Comparison of ENCODE assay signal across 21 cellular contexts in genomic region chr20:17887331-17888030, GRCh38.
DNase-seq lines count a peak whose midpoint lies in the region; ATAC-seq, FAIRE-seq and TF ChIP-seq lines count a peak whose summit lies in the region.
"Had no signal": no experiment of that assay in that cellular context is flagged by ENCODE, and none has a peak within 500 bp of the region (broad histone marks: within the 10 kb centered on the region; RNA-seq: fewer than 3 reads in every experiment).

No MANE protein-coding gene starts in this region.

- FAIRE-seq in keratinocyte (lab: Jason Lieb, UNC), result no peak
- FAIRE-seq: GM12892, K562 had no signal

- intact Hi-C loops in spleen (cut with DNase I; ENCODE audit: low total_unique reads), result no loop called here

- H3K4me3 ChIP-seq in HEK293 (ENCODE audit: low read depth, low read length) (no peak overlapping the region), keratinocyte (ENCODE audit: control insufficient read depth in 2 of 3, extremely low read depth in 1 of 3, insufficient read depth in 2 of 3, low read depth in 1 of 3, low read length in 3 of 3) (no peak overlapping the region), spleen (no peak overlapping the region)
- H3K4me3 ChIP-seq: GM23338, K562, Peyer's patch had no signal

- H3K36me3 ChIP-seq in HEK293 (ENCODE audit: control insufficient read depth in 2 of 2, insufficient read depth in 1 of 2, low read length in 2 of 2) (no peaks in the 10 kb centered on the region), keratinocyte (ENCODE audit: control insufficient read depth in 2 of 2, extremely low read depth in 1 of 2, insufficient read depth in 2 of 2, low read length in 2 of 2) (no peaks in the 10 kb centered on the region), spleen (no peaks in the 10 kb centered on the region)
- H3K36me3 ChIP-seq: Peyer's patch had no signal

- POLR2A ChIA-PET in HEK293 (lab: Yijun Ruan, JAX), result no interaction called here
- POLR2A ChIA-PET in WTC11 (lab: Charles Lee), result no interaction called here

- no peak overlapping the region for H3K27ac Mint-ChIP-seq in WTC11
- H3K27ac Mint-ChIP-seq: B cell; CD4-positive, alpha-beta memory T cell; GM23338; HFFc6 had no signal

- H3K9me1 ChIP-seq in keratinocyte (ENCODE audit: control insufficient read depth, extremely low read depth, insufficient read depth, low read length), result no peaks in the 10 kb centered on the region

- TF ChIP-seq CTCF in HEK293 (tag by site-specific recombination; IDR thresholded peaks at IDR 0.05) (no peak), WTC11 (IDR thresholded peaks at IDR 0.05) (no peak), keratinocyte (optimal IDR thresholded peaks at IDR 0.05 in 1 of 3, IDR thresholded peaks at IDR 0.05 in 1 of 3, conservative IDR thresholded peaks at IDR 0.05 in 1 of 3; ENCODE audit: extremely low read depth in 1 of 3, insufficient read depth in 2 of 3, low read length in 3 of 3) (no peak), spleen (IDR thresholded peaks at IDR 0.05 in 8 of 11, conservative IDR thresholded peaks at IDR 0.05 in 3 of 11) (no peak)

- ATAC-seq in WTC11 (no peak), HG03354 (IDR thresholded peaks at IDR 0.05; ENCODE audit: poor library complexity, severe bottlenecking, unreplicated experiment) (no peak), GM18907 (IDR thresholded peaks at IDR 0.05; ENCODE audit: unreplicated experiment) (no peak), HG02981 (IDR thresholded peaks at IDR 0.05; ENCODE audit: unreplicated experiment) (no peak)
- ATAC-seq: GM23338, K562 had no signal

- no peaks in the 10 kb centered on the region for H4K20me1 ChIP-seq in keratinocyte (ENCODE audit: control insufficient read depth, extremely low read depth, insufficient read depth, low read length)

- 78 to 90% (median 79%) methylated on average over 10 of the region's 10 CpGs for WGBS in spleen, 5 donors

- no peak overlapping the region for H3K4me3 Mint-ChIP-seq in WTC11
- H3K4me3 Mint-ChIP-seq: B cell; CD4-positive, alpha-beta memory T cell; GM23338; HFFc6 had no signal

- CTCF ChIA-PET in HEK293 (lab: Yijun Ruan, JAX), result interaction anchor here (1.2 kb wide), 1 partner anchor 10 kb away, joined by 3 read pairs; no protein-coding TSS in a partner anchor
- CTCF ChIA-PET in WTC11 (lab: Charles Lee), result no interaction called here

- peak overlapping the region; percentile 13 for H3K9ac ChIP-seq in keratinocyte (ENCODE audit: control insufficient read depth, extremely low read depth, insufficient read depth, low read length)

- peaks cover 37% of the 10 kb centered on the region for H3K9me3 Mint-ChIP-seq in WTC11

- H3K79me2 ChIP-seq in keratinocyte (ENCODE audit: control insufficient read depth, insufficient read depth, low read length), result no peaks in the 10 kb centered on the region

- H3K27ac ChIP-seq in HEK293 (ENCODE audit: extremely low read depth, low read depth, low read length), result no peak overlapping the region
- peak overlapping the region; percentile 79 for H3K27ac ChIP-seq in keratinocyte (ENCODE audit: control insufficient read depth, insufficient read depth, low read length)
- no peak overlapping the region for H3K27ac ChIP-seq in spleen

- dilution Hi-C loops in keratinocyte (cut with MboI; ENCODE audit: extremely low pct_ligation_motif_present, low sequenced_read_pairs), result no loop called here

- no peaks in the 10 kb centered on the region for H3K27me3 ChIP-seq in keratinocyte (ENCODE audit: control insufficient read depth, extremely low read depth, insufficient read depth, low read length)
- H3K27me3 ChIP-seq in spleen (replicated peaks in 1 of 7), result no peaks in the 10 kb centered on the region
- H3K27me3 ChIP-seq: Peyer's patch had no signal

- H2AFZ ChIP-seq in keratinocyte (ENCODE audit: control insufficient read depth, low read length), result peak overlapping the region; percentile 27
- H2AFZ ChIP-seq: GM23338 had no signal

- DNase-seq in WTC11 (ENCODE audit: low spot score) (no peak), keratinocyte (ENCODE audit: low read depth, low spot score) (no peak), spleen (peak; percentile 49)
- DNase-seq: ACHN; CD4-positive, alpha-beta memory T cell; DND-41; GDM1; HFFc6; NCI-H1048; NCI-H2107; NCI-H82; SIG-M5 had no signal

- peaks cover 13% of the 10 kb centered on the region for H3K4me1 Mint-ChIP-seq in WTC11
- H3K4me1 Mint-ChIP-seq: CD4-positive, alpha-beta memory T cell had no signal

- H3K4me2 ChIP-seq in keratinocyte (ENCODE audit: control insufficient read depth, extremely low read depth, insufficient read depth, low read depth, low read length), result no peak overlapping the region
- H3K4me2 ChIP-seq: GM23338 had no signal

- no peak for TF ChIP-seq POLR2A in spleen (IDR thresholded peaks at IDR 0.05)

- H3K36me3 Mint-ChIP-seq in WTC11, result peaks cover 25% of the 10 kb centered on the region

- no peaks in the 10 kb centered on the region; the same call in 1 of the 2 replicates for H3K27me3 Mint-ChIP-seq in WTC11 (ENCODE audit: low read depth)

- no peaks in the 10 kb centered on the region for H3K4me1 ChIP-seq in HEK293 (ENCODE audit: control insufficient read depth, insufficient read depth, low read length)
- H3K4me1 ChIP-seq in keratinocyte (ENCODE audit: control insufficient read depth, extremely low read depth, insufficient read depth, low read length), result peaks cover 20% of the 10 kb centered on the region
- H3K4me1 ChIP-seq in spleen, result peaks cover 15 to 48% (median 26%) of the 10 kb centered on the region in 6 donors

- H3K9me3 ChIP-seq in HEK293 (ENCODE audit: control insufficient read depth, insufficient read depth, low read depth, low read length) (no peaks in the 10 kb centered on the region), keratinocyte (ENCODE audit: control insufficient read depth, low read depth, low read length) (peaks cover 21% of the 10 kb centered on the region), spleen (peaks cover 0 to 15% (median 8%) of the 10 kb centered on the region in 8 donors)

TF ChIP-seq in HEK293, 187 proteins besides CTCF, POLR2A, EP300 and RAD21:
- TF ChIP-seq SP3 (tag by site-specific recombination; IDR thresholded peaks at IDR 0.05) (no peak), ZIC2 (tag by site-specific recombination; IDR thresholded peaks at IDR 0.05) (peak; percentile 66)

TF ChIP-seq in WTC11, 78 proteins besides CTCF, POLR2A, EP300 and RAD21:
- TF ChIP-seq ATF1 (CRISPR knock-in tag; IDR thresholded peaks at IDR 0.05) (no peak), GABPB1 (CRISPR knock-in tag; IDR thresholded peaks at IDR 0.05) (peak; percentile 63)
